Comparison of ENCODE assay signal across 8 cellular contexts in genomic region chr15:31329640-31330010, GRCh38. TPM values are rescaled to one million over a fixed set of nuclear protein-coding genes. Genes with fewer than 3 reads are reported as not detected.
DNase-seq lines count a peak whose midpoint lies in the region; ATAC-seq and TF ChIP-seq lines count a peak whose summit lies in the region.

No MANE protein-coding gene starts in this region.

- no peak overlapping the region for H2AFZ ChIP-seq in KMS-11 (ENCODE audit: low read depth)

- no peaks in the 10 kb centered on the region for H3K27me3 Mint-ChIP-seq in natural killer cell treated with Interleukin-12 subunit alpha and Interleukin-12 subunit beta and Interleukin-15 and Interleukin-18, amount 100 ng/mL, for 72 hours

- TF ChIP-seq CTCF in BJ (IDR thresholded peaks at IDR 0.05; ENCODE audit: insufficient read depth, low read depth, low read length) = no peak
- no peak for TF ChIP-seq CTCF in KMS-11 (conservative IDR thresholded peaks at IDR 0.05; ENCODE audit: low read depth, low read length)
- TF ChIP-seq CTCF in coronary artery (IDR thresholded peaks at IDR 0.05) = no peak

- POLR2A ChIA-PET in BJ (lab: Charles Lee) = no interaction called here

- H3K27ac ChIP-seq in KMS-11 = no peak overlapping the region; the same call in 1 of the 2 replicates
- H3K27ac ChIP-seq in coronary artery = peak overlapping the region; percentile 97 to 99

- H3K27ac Mint-ChIP-seq in natural killer cell treated with Interleukin-12 subunit alpha and Interleukin-12 subunit beta and Interleukin-15 and Interleukin-18, amount 100 ng/mL, for 72 hours = peak overlapping the region; percentile 87 to 98

- peak overlapping the region; percentile 95 for H3K4me3 Mint-ChIP-seq in natural killer cell treated with Interleukin-12 subunit alpha and Interleukin-12 subunit beta and Interleukin-15 and Interleukin-18, amount 100 ng/mL, for 72 hours

- H3K79me2 ChIP-seq in KMS-11 (ENCODE audit: insufficient read depth, low read depth) = peaks cover 73% of the 10 kb centered on the region

- H3K27me3 ChIP-seq in BJ (ENCODE audit: control insufficient read depth, insufficient read depth, low read length) = no peaks in the 10 kb centered on the region
- H3K27me3 ChIP-seq in KMS-11 (ENCODE audit: insufficient read depth, low read depth) = no peaks in the 10 kb centered on the region

- H3K36me3 Mint-ChIP-seq in natural killer cell treated with Interleukin-12 subunit alpha and Interleukin-12 subunit beta and Interleukin-15 and Interleukin-18, amount 100 ng/mL, for 72 hours = peaks cover 7% of the 10 kb centered on the region

- no peaks in the 10 kb centered on the region for H3K9me3 Mint-ChIP-seq in natural killer cell treated with Interleukin-12 subunit alpha and Interleukin-12 subunit beta and Interleukin-15 and Interleukin-18, amount 100 ng/mL, for 72 hours

- H3K36me3 ChIP-seq in BJ (ENCODE audit: control insufficient read depth, insufficient read depth, low read length) (peaks cover 1% of the 10 kb centered on the region; the same call in 1 of the 2 replicates), KMS-11 (ENCODE audit: insufficient read depth) (no peaks in the 10 kb centered on the region)

- H3K4me3 ChIP-seq in BJ (ENCODE audit: low read depth, low read length) = peak overlapping the region; percentile 60
- no peak overlapping the region for H3K4me3 ChIP-seq in KMS-11 (IDR thresholded peaks at IDR 0.05; ENCODE audit: insufficient read depth, low read depth, low read length)
- H3K4me3 ChIP-seq in coronary artery = peak overlapping the region; percentile 92

- peaks cover 50 to 61% of the 10 kb centered on the region in 2 donors for H3K4me1 Mint-ChIP-seq in natural killer cell treated with Interleukin-12 subunit alpha and Interleukin-12 subunit beta and Interleukin-15 and Interleukin-18, amount 100 ng/mL, for 72 hours (ENCODE audit: low read depth in 2 of 2)

- peak overlapping the region; percentile 42; the same call in 1 of the 2 replicates for H3K9ac ChIP-seq in KMS-11

- H4K20me1 ChIP-seq in KMS-11 (ENCODE audit: insufficient read depth) = peaks cover 48% of the 10 kb centered on the region

- DNase-seq in BJ (ENCODE audit: low read depth) (no peak), coronary artery (ENCODE audit: low spot score) (no peak), NCI-H187 treated with DMSO at 0.1 percent for 48 hours (lab: John Stamatoyannopoulos, UW) (no peak), A172 (ENCODE audit: low spot score) (no peak)
- no peak for DNase-seq in natural killer cell treated with Interleukin-12 subunit alpha and Interleukin-12 subunit beta and Interleukin-15 and Interleukin-18, amount 100 ng/mL, for 72 hours (ENCODE audit: low spot score)

- H3K4me2 ChIP-seq in KMS-11 = peak overlapping the region; percentile 97

- ATAC-seq in natural killer cell treated with Interleukin-12 subunit alpha and Interleukin-12 subunit beta and Interleukin-15 and Interleukin-18, amount 100 ng/mL, for 72 hours = no peak
- ATAC-seq in HG03469 (IDR thresholded peaks at IDR 0.05; ENCODE audit: unreplicated experiment) (no peak), GM19397 (IDR thresholded peaks at IDR 0.05; ENCODE audit: unreplicated experiment) (no peak)

- CTCF ChIA-PET in BJ (lab: Yijun Ruan, JAX) = interaction anchor here (1.0 kb wide), 1 partner anchor 159 kb away, joined by 5 read pairs; no protein-coding TSS in a partner anchor

- peaks cover 55% of the 10 kb centered on the region for H3K4me1 ChIP-seq in KMS-11 (ENCODE audit: low read depth, poor library complexity, severe bottlenecking)

RNA-seq across cellular contexts. Expression of gene KLF13, which starts 3.0 kb away (rescaled TPM):
- 11.5 and 13.7 TPM in 2 replicates for polyA plus RNA-seq in BJ (2011; rRNA removed)
- 15.3 and 16.0 TPM in 2 replicates for polyA minus RNA-seq in BJ (2011; rRNA and poly(A)+ RNA removed)
- total RNA-seq in natural killer cell treated with Interleukin-12 subunit alpha and Interleukin-12 subunit beta and Interleukin-15 and Interleukin-18, amount 100 ng/mL, for 72 hours = 100 to 1,000 TPM in 1 of 2 donors, 10 to 100 TPM in 1; 95.1 to 153 TPM
- total RNA-seq in A172 (2014; rRNA removed; shearing (Covaris generic)) = 19.6 and 27.9 TPM in 2 replicates
